In genomic region chr7:75994388-75995051, GRCh38 we compare ENCODE assay signal across 8 cellular contexts. TPM values are rescaled to one million over a fixed set of nuclear protein-coding genes. Genes with fewer than 3 reads are reported as not detected.
DNase-seq lines count a peak whose midpoint lies in the region; ATAC-seq and TF ChIP-seq lines count a peak whose summit lies in the region.

TSS of gene TMEM120A (minus strand) at chr7:75994595. CDS start at chr7:75994570, 25 bp downstream.

- TF ChIP-seq CTCF in CD4-positive, alpha-beta T cell (IDR thresholded peaks at IDR 0.05), result peak; percentile 30
- TF ChIP-seq CTCF in liver (IDR thresholded peaks at IDR 0.05; ENCODE audit: low read depth, low read length, missing input control), result peak; percentile 4

- H3K27ac Mint-ChIP-seq in CD4-positive, alpha-beta T cell, result no peak within 1 kb of the TSS

- H3K4me1 ChIP-seq in liver (ENCODE audit: control insufficient read depth in 4 of 4, insufficient read depth in 4 of 4, low read length in 3 of 4), result peaks cover 8 to 45% (median 23%) of the 10 kb centered on the region in 4 donors

- H3K36me3 ChIP-seq in liver (ENCODE audit: control insufficient read depth in 4 of 4, insufficient read depth in 3 of 4, low read depth in 1 of 4, low read length in 3 of 4), result peaks cover 0 to 4% (median 3%) of the 10 kb centered on the region in 4 donors

- peak within 1 kb of the TSS; percentile 66 to 88 for H3K9ac ChIP-seq in liver (ENCODE audit: low read depth in 1 of 2, low read length in 2 of 2)

- H3K9me3 Mint-ChIP-seq in CD4-positive, alpha-beta T cell, result no peaks in the 10 kb centered on the region

- no peaks in the 10 kb centered on the region for H3K9me3 ChIP-seq in CD4-positive, alpha-beta T cell (ENCODE audit: control insufficient read depth, low read length)
- no peaks in the 10 kb centered on the region for H3K9me3 ChIP-seq in liver (ENCODE audit: control insufficient read depth in 4 of 4, low read length in 3 of 4)

- peak within 1 kb of the TSS; percentile 72 to 83 (median 73) for H3K4me3 ChIP-seq in liver (ENCODE audit: low read depth in 1 of 3, low read length in 3 of 3)

- TF ChIP-seq RAD21 in liver (IDR thresholded peaks at IDR 0.05), result peak; percentile 41 to 54

- POLR2A ChIA-PET in CD4-positive, alpha-beta T cell (lab: Charles Lee), result interaction anchor here (0.8 to 4.7 kb wide), 4 partner anchors 67 to 172 kb away, joined by 3 to 30 read pairs (median 3); partner anchors contain the start of genes POR and RHBDD2

- peaks cover 38% of the 10 kb centered on the region for H3K4me1 Mint-ChIP-seq in CD4-positive, alpha-beta T cell (ENCODE audit: low read depth)

- peak within 1 kb of the TSS; percentile 73 for H3K4me3 Mint-ChIP-seq in CD4-positive, alpha-beta T cell

- CTCF ChIA-PET in CD4-positive, alpha-beta T cell (lab: Charles Lee), result no interaction called here

- H3K27me3 Mint-ChIP-seq in CD4-positive, alpha-beta T cell, result no peaks in the 10 kb centered on the region

- intact Hi-C loops in CD4-positive, alpha-beta T cell (cut with DNase I, micrococcal nuclease), result loop anchor here (2.0 to 5.0 kb wide), 5 partner anchors 52 to 403 kb away; partner anchors contain the start of genes RHBDD2 (in 1 of the 2) and STYXL1 (in 1 of the 2)

- ATAC-seq in CD4-positive, alpha-beta T cell (ENCODE audit: poor library complexity), result peak; percentile 98
- ATAC-seq in GM19438 (IDR thresholded peaks at IDR 0.05; ENCODE audit: low read depth, unreplicated experiment) (peak; percentile 94), HG03571 (IDR thresholded peaks at IDR 0.05; ENCODE audit: unreplicated experiment) (peak; percentile 90)

- H3K27me3 ChIP-seq in CD4-positive, alpha-beta T cell (ENCODE audit: control insufficient read depth, insufficient read depth, low read length), result no peaks in the 10 kb centered on the region
- no peaks in the 10 kb centered on the region for H3K27me3 ChIP-seq in liver (ENCODE audit: control insufficient read depth in 4 of 4, insufficient read depth in 4 of 4, low read length in 3 of 4)

- peak; percentile 88 to 96 (median 92) for DNase-seq in CD4-positive, alpha-beta T cell
- peak; percentile 89 for DNase-seq in NCI-H774 (lab: John Stamatoyannopoulos, UW)
- DNase-seq in activated CD4-positive, alpha-beta T cell treated with anti-CD3 and anti-CD28 coated beads, Interleukin-2, amount 50 U/mL, for 4 hours, result peak; percentile 92 to 93
- DNase-seq in dermis blood vessel endothelial cell, result peak; percentile 95
- DNase-seq in stimulated activated CD4-positive, alpha-beta T cell treated with anti-CD3 and anti-CD28 coated beads, Interleukin-4, amount 100 ng/mL, for 1 hour, result peak; percentile 97

- H3K36me3 Mint-ChIP-seq in CD4-positive, alpha-beta T cell (ENCODE audit: low read depth), result peaks cover 23% of the 10 kb centered on the region

- H3K27ac ChIP-seq in CD4-positive, alpha-beta T cell (ENCODE audit: low read depth, low read length), result peak within 1 kb of the TSS; percentile 21
- peak within 1 kb of the TSS; percentile 93 to 97 for H3K27ac ChIP-seq in liver (ENCODE audit: low read depth in 1 of 2, low read length in 2 of 2)

- WGBS in liver, result 1% methylated on average over 51 of the region's 51 CpGs

TF ChIP-seq in liver, 16 proteins besides CTCF, POLR2A, EP300 and RAD21:
- TF ChIP-seq SP1 (IDR thresholded peaks at IDR 0.05), result peak; percentile 94
- peak; percentile 29 for TF ChIP-seq HNF4G (IDR thresholded peaks at IDR 0.05)
- TF ChIP-seq EGR1 (IDR thresholded peaks at IDR 0.05; ENCODE audit: low read depth in 2 of 2), result peak; percentile 67 to 81
- TF ChIP-seq NR2F2 (IDR thresholded peaks at IDR 0.05), result peak; percentile 62
- no peak for TF ChIP-seq TAF1 (conservative IDR thresholded peaks at IDR 0.05)
- peak; percentile 90 for TF ChIP-seq REST (IDR thresholded peaks at IDR 0.05)
- TF ChIP-seq FOXA2 (IDR thresholded peaks at IDR 0.05), result no peak
- peak; percentile 62 to 68 for TF ChIP-seq HNF4A (conservative IDR thresholded peaks at IDR 0.05)
- no peak for TF ChIP-seq YY1 (IDR thresholded peaks at IDR 0.05)
- no peak for TF ChIP-seq MAX (IDR thresholded peaks at IDR 0.05)
- TF ChIP-seq JUND (IDR thresholded peaks at IDR 0.05), result peak in 1 of 2 donors; percentile 10
- TF ChIP-seq ZBTB33 (IDR thresholded peaks at IDR 0.05), result no peak
- TF ChIP-seq FOXA1 (IDR thresholded peaks at IDR 0.05), result no peak
- TF ChIP-seq RXRA (IDR thresholded peaks at IDR 0.05), result peak; percentile 36 to 41
- TF ChIP-seq GABPA (IDR thresholded peaks at IDR 0.05 in 1 of 2, conservative IDR thresholded peaks at IDR 0.05 in 1 of 2), result peak in 1 of 2 donors; percentile 62
- TF ChIP-seq ATF3 (IDR thresholded peaks at IDR 0.05), result no peak
TF ChIP-seq in liver: peak in this region for 9.

RNA-seq across cellular contexts. Expression of gene TMEM120A, which starts in this region (rescaled TPM):
- 10 to 100 TPM in 1 of 2 experiments, 1 to 10 TPM in 1; 10.0 to 10.8 TPM for total RNA-seq in CD4-positive, alpha-beta T cell
- total RNA-seq in dermis blood vessel endothelial cell (43.4 and 47.8 TPM in 2 replicates), liver (10 to 100 TPM; 18.7 to 29.5 TPM)
- polyA plus RNA-seq in liver, result 10 to 100 TPM; 34.8 to 73.9 TPM

Comparison
In these comparisons a context has a peak if more than half of its experiments do, and no peak if none do; other contexts are left out.
1. Peak in every context shown above with its lines: DNase-seq, ATAC-seq, H3K4me3 ChIP-seq and H3K27ac ChIP-seq.